ENCODE assay signal across 30 cellular contexts in genomic region chr1:174949645-174950044, GRCh38.
"Had no signal": no experiment of that assay in that cellular context is flagged by ENCODE, and none has a peak within 500 bp of the region (broad histone marks: within the 10 kb centered on the region; RNA-seq: fewer than 3 reads in every experiment).

No MANE protein-coding gene starts in this region.

- H3K9me3 ChIP-seq: adrenal gland, body of pancreas, colonic mucosa, esophagus muscularis mucosa, gastroesophageal sphincter had no signal

- H3K4me3 Mint-ChIP-seq: activated CD4-positive, alpha-beta memory T cell treated with anti-CD3 and anti-CD28 coated beads for 36 hours; activated CD4-positive, alpha-beta T cell treated with anti-CD3 and anti-CD28 coated beads for 36 hours; activated CD4-positive, alpha-beta T cell treated with anti-CD3 and anti-CD28 coated beads, Interleukin-2, amount 10 ng/mL, durations not matched to agents 24 days and 14 days; activated CD8-positive, alpha-beta memory T cell treated with anti-CD3 and anti-CD28 coated beads, Interleukin-2, amount 10 ng/mL, durations not matched to agents 7 days and 5 days; activated CD8-positive, alpha-beta T cell treated with anti-CD3 and anti-CD28 coated beads, Interleukin-2, amount 10 ng/mL, durations not matched to agents 7 days and 5 days; activated naive CD4-positive, alpha-beta T cell treated with anti-CD3 and anti-CD28 coated beads for 36 hours; activated naive CD4-positive, alpha-beta T cell treated with anti-CD3 and anti-CD28 coated beads, Interleukin-2, amount 50 U/mL, for 24 hours; activated naive CD8-positive, alpha-beta T cell treated with anti-CD3 and anti-CD28 coated beads for 36 hours; activated naive CD8-positive, alpha-beta T cell treated with anti-CD3 and anti-CD28 coated beads, Interleukin-2, amount 50 U/mL, for 24 hours; activated T-helper 1 cell treated with anti-CD3 and anti-CD28 coated beads, Interleukin-12 subunit alpha, Interleukin-12 subunit beta, Interleukin-2, Interleukin-4 antibody, amounts not matched to agents 30 ng/mL and 10 ng/mL and 1 ng/mL, durations not matched to agents 14 hours and 24 hours and 36 hours; endodermal cell had no signal

- H3K27me3 ChIP-seq: adrenal gland, body of pancreas, colonic mucosa, esophagus muscularis mucosa, foreskin keratinocyte, gastroesophageal sphincter had no signal

- H3K27ac Mint-ChIP-seq: activated CD4-positive, alpha-beta memory T cell treated with anti-CD3 and anti-CD28 coated beads for 36 hours; activated CD4-positive, alpha-beta T cell treated with anti-CD3 and anti-CD28 coated beads for 36 hours; activated CD4-positive, alpha-beta T cell treated with anti-CD3 and anti-CD28 coated beads, Interleukin-2, amount 10 ng/mL, durations not matched to agents 24 days and 14 days; activated CD8-positive, alpha-beta memory T cell treated with anti-CD3 and anti-CD28 coated beads, Interleukin-2, amount 10 ng/mL, durations not matched to agents 7 days and 5 days; activated CD8-positive, alpha-beta T cell treated with anti-CD3 and anti-CD28 coated beads, Interleukin-2, amount 10 ng/mL, durations not matched to agents 7 days and 5 days; activated naive CD4-positive, alpha-beta T cell treated with anti-CD3 and anti-CD28 coated beads for 36 hours; activated naive CD4-positive, alpha-beta T cell treated with anti-CD3 and anti-CD28 coated beads, Interleukin-2, amount 50 U/mL, for 24 hours; activated naive CD8-positive, alpha-beta T cell treated with anti-CD3 and anti-CD28 coated beads for 36 hours; activated naive CD8-positive, alpha-beta T cell treated with anti-CD3 and anti-CD28 coated beads, Interleukin-2, amount 50 U/mL, for 24 hours; activated T-helper 1 cell treated with anti-CD3 and anti-CD28 coated beads, Interleukin-12 subunit alpha, Interleukin-12 subunit beta, Interleukin-2, Interleukin-4 antibody, amounts not matched to agents 30 ng/mL and 10 ng/mL and 1 ng/mL, durations not matched to agents 14 hours and 24 hours and 36 hours; activated T-helper 2 cell treated with anti-CD3 and anti-CD28 coated beads, Interferon-gamma antibody, Interleukin-2, Interleukin-4, amounts not matched to agents 10 μg/mL and 5 μg/mL and 100 μg/mL, durations not matched to agents 14 hours and 24 hours and 36 hours; endodermal cell had no signal

- H3K27me3 Mint-ChIP-seq: activated CD4-positive, alpha-beta memory T cell treated with anti-CD3 and anti-CD28 coated beads for 36 hours; activated CD4-positive, alpha-beta T cell treated with anti-CD3 and anti-CD28 coated beads for 36 hours; activated CD4-positive, alpha-beta T cell treated with anti-CD3 and anti-CD28 coated beads, Interleukin-2, amount 10 ng/mL, durations not matched to agents 24 days and 14 days; activated CD8-positive, alpha-beta memory T cell treated with anti-CD3 and anti-CD28 coated beads, Interleukin-2, amount 10 ng/mL, durations not matched to agents 7 days and 5 days; activated naive CD4-positive, alpha-beta T cell treated with anti-CD3 and anti-CD28 coated beads, Interleukin-2, amount 50 U/mL, for 24 hours; activated naive CD8-positive, alpha-beta T cell treated with anti-CD3 and anti-CD28 coated beads for 36 hours; activated naive CD8-positive, alpha-beta T cell treated with anti-CD3 and anti-CD28 coated beads, Interleukin-2, amount 50 U/mL, for 24 hours had no signal

- H3K36me3 ChIP-seq: adrenal gland, colonic mucosa, esophagus muscularis mucosa, gastroesophageal sphincter had no signal

- ATAC-seq: activated CD4-positive, alpha-beta T cell treated with anti-CD3 and anti-CD28 coated beads for 36 hours; activated CD8-positive, alpha-beta memory T cell treated with anti-CD3 and anti-CD28 coated beads, Interleukin-2, amount 10 ng/mL, durations not matched to agents 7 days and 5 days; activated CD8-positive, alpha-beta T cell treated with anti-CD3 and anti-CD28 coated beads, Interleukin-2, amount 10 ng/mL, durations not matched to agents 7 days and 5 days; activated naive CD8-positive, alpha-beta T cell treated with anti-CD3 and anti-CD28 coated beads, Interleukin-2, amount 50 U/mL, for 24 hours; body of pancreas; foreskin keratinocyte; gastroesophageal sphincter had no signal

- H3K27ac ChIP-seq: adrenal gland, body of pancreas, colonic mucosa, esophagus muscularis mucosa, foreskin keratinocyte, gastroesophageal sphincter had no signal

- H3K36me3 Mint-ChIP-seq: activated CD4-positive, alpha-beta memory T cell treated with anti-CD3 and anti-CD28 coated beads for 36 hours; activated CD8-positive, alpha-beta memory T cell treated with anti-CD3 and anti-CD28 coated beads, Interleukin-2, amount 10 ng/mL, durations not matched to agents 7 days and 5 days; activated naive CD8-positive, alpha-beta T cell treated with anti-CD3 and anti-CD28 coated beads for 36 hours had no signal

- H3K4me1 ChIP-seq: foreskin keratinocyte had no signal

- DNase-seq: activated CD4-positive, alpha-beta memory T cell treated with anti-CD3 and anti-CD28 coated beads for 36 hours; activated CD4-positive, alpha-beta T cell treated with anti-CD3 and anti-CD28 coated beads for 36 hours; activated CD4-positive, alpha-beta T cell treated with anti-CD3 and anti-CD28 coated beads, Interleukin-2, amount 10 ng/mL, durations not matched to agents 24 days and 14 days; activated CD4-positive, CD25-positive, alpha-beta regulatory T cell; activated CD4-positive, CD25-positive, alpha-beta regulatory T cell treated with anti-CD3 and anti-CD28 coated beads, Interleukin-2, amount 50 U/mL, for 72 hours; activated CD8-positive, alpha-beta memory T cell treated with anti-CD3 and anti-CD28 coated beads, Interleukin-2, amount 10 ng/mL, durations not matched to agents 7 days and 5 days; activated CD8-positive, alpha-beta memory T cell treated with anti-CD3 and anti-CD28 coated beads, Interleukin-2, amount 50 U/mL, for 4 hours; activated CD8-positive, alpha-beta T cell treated with anti-CD3 and anti-CD28 coated beads, Interleukin-2, amount 10 ng/mL, durations not matched to agents 7 days and 5 days; activated effector memory CD4-positive, alpha-beta T cell treated with anti-CD3 and anti-CD28 coated beads, Interleukin-2, amount 50 U/mL, for 16 hours; activated naive CD4-positive, alpha-beta T cell treated with anti-CD3 and anti-CD28 coated beads for 36 hours; activated naive CD8-positive, alpha-beta T cell treated with anti-CD3 and anti-CD28 coated beads for 36 hours; activated naive CD8-positive, alpha-beta T cell treated with anti-CD3 and anti-CD28 coated beads, Interleukin-2, amount 50 U/mL, for 24 hours; activated T-cell treated with anti-CD3 and anti-CD28 coated beads, Interleukin-2, amount 50 U/mL, for 1 hour; activated T-cell treated with anti-CD3 and anti-CD28 coated beads, Interleukin-2, amount 50 U/mL, for 48 hours; adrenal gland; amygdala; aorta; body of pancreas; caudate nucleus; cerebellar nuclear complex; colonic mucosa; effector CD8-positive, alpha-beta T cell; endodermal cell; foreskin keratinocyte; T-helper 2 cell had no signal

- H3K4me3 ChIP-seq: adrenal gland, body of pancreas, colonic mucosa, esophagus muscularis mucosa, gastroesophageal sphincter had no signal

- H3K9me3 Mint-ChIP-seq: activated CD4-positive, alpha-beta memory T cell treated with anti-CD3 and anti-CD28 coated beads for 36 hours; activated CD4-positive, alpha-beta T cell treated with anti-CD3 and anti-CD28 coated beads, Interleukin-2, amount 10 ng/mL, durations not matched to agents 24 days and 14 days; activated naive CD4-positive, alpha-beta T cell treated with anti-CD3 and anti-CD28 coated beads for 36 hours; activated naive CD4-positive, alpha-beta T cell treated with anti-CD3 and anti-CD28 coated beads, Interleukin-2, amount 50 U/mL, for 24 hours; activated naive CD8-positive, alpha-beta T cell treated with anti-CD3 and anti-CD28 coated beads for 36 hours; activated naive CD8-positive, alpha-beta T cell treated with anti-CD3 and anti-CD28 coated beads, Interleukin-2, amount 50 U/mL, for 24 hours; activated T-helper 1 cell treated with anti-CD3 and anti-CD28 coated beads, Interleukin-12 subunit alpha, Interleukin-12 subunit beta, Interleukin-2, Interleukin-4 antibody, amounts not matched to agents 30 ng/mL and 10 ng/mL and 1 ng/mL, durations not matched to agents 14 hours and 24 hours and 36 hours; activated T-helper 2 cell treated with anti-CD3 and anti-CD28 coated beads, Interferon-gamma antibody, Interleukin-2, Interleukin-4, amounts not matched to agents 10 μg/mL and 5 μg/mL and 100 μg/mL, durations not matched to agents 14 hours and 24 hours and 36 hours; endodermal cell had no signal
